7 cellular contexts compared by ENCODE assay signal in the genomic region with DNA sequence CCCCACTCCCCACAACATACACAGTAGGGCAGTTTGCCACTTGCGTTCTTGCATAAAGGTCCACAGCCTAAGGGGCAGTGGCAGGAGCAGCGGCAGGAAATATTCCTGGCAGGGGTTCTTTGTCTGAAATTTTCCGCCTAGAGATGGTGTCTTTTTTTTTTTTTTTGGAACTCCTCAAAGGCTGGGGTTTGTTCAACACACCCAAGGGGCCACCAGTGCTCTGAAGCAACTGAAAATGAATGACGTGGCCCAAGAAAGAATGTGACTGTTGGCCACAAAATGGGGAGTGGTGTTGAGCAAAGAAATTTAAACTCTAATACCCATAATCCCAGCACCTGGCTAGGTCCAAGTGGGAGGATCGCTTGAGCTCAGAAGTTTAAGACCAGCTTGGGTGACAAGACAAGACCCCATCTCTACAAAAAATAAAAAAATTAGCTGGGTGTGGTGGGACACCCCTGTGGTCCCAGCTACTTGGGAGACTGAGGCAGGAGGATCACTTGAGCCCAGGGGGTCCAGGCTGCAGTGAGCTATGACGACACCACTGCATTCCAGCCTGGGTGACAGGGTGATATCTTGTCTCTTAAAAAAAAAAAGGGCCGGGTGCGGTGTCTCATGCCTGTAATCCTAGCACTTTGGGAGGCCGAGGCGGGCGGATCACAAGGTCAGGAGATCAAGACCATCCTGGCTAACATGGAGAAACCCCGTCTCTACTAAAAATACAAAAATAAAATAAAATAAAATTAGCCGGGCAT. TPM values are rescaled to one million over a fixed set of nuclear protein-coding genes. Genes with fewer than 3 reads are reported as not detected.
DNase-seq lines count a peak whose midpoint lies in the region; ATAC-seq, FAIRE-seq and TF ChIP-seq lines count a peak whose summit lies in the region.
"Not testable (repeated sequence)": the region's sequence is repeated elsewhere in the genome, so short reads cannot be mapped to it uniquely, and the experiment has no call there.

No MANE protein-coding gene starts in this region.

- not testable (repeated sequence) for TF ChIP-seq RAD21 in A549 (conservative IDR thresholded peaks at IDR 0.05 in 1 of 2, IDR thresholded peaks at IDR 0.05 in 1 of 2)

- H3K27ac ChIP-seq in A549: peak overlapping the region; percentile 21 to 76; a peak in 3 of 6 replicates
- peak overlapping the region; percentile 65 for H3K27ac ChIP-seq in PC-9
- H3K27ac ChIP-seq in SJCRH30: peak overlapping the region; percentile 40; the same call in 1 of the 2 replicates
- not testable (repeated sequence) for H3K27ac ChIP-seq in heart left ventricle

- FAIRE-seq in A549 (lab: Jason Lieb, UNC): not testable (repeated sequence)

- CTCF ChIA-PET in A549 (lab: Yijun Ruan, JAX): interaction anchor here (0.6 kb wide), 1 partner anchor 184 kb away, joined by 3 read pairs; no protein-coding TSS in a partner anchor
- CTCF ChIA-PET in PC-9 (lab: Charles Lee): interaction anchor here (0.6 to 0.7 kb wide), 2 partner anchors 118 to 374 kb away, joined by 6 to 10 read pairs; no protein-coding TSS in a partner anchor

- H3K79me2 ChIP-seq in PC-9 (ENCODE audit: low read depth): not testable (repeated sequence)

- not testable (repeated sequence) for DNase-seq in A549 (ENCODE audit: low read depth in 1 of 2, low spot score in 1 of 2); SJCRH30; heart left ventricle; left colon; sciatic nerve (ENCODE audit: low spot score)
- peak in 1 of 2 experiments; percentile 31 for DNase-seq in PC-9

- ATAC-seq in A549: peak; percentile 80 to 90
- ATAC-seq in esophagus mucosa: peak; percentile 85
- peak; percentile 12 to 68 (median 46) for ATAC-seq in heart left ventricle
- peak; percentile 52 for ATAC-seq in left colon
- peak; percentile 88 for ATAC-seq in sciatic nerve

- not testable (repeated sequence) for H2AFZ ChIP-seq in PC-9

- WGBS in A549 (ENCODE audit: missing lambda C conversion rate): 60% methylated on average over 4 of the region's 13 CpGs
- WGBS in heart left ventricle, 4 donors: 36 to 80% (median 76%) methylated on average over 3 to 5 of the region's 13 CpGs

- POLR2A ChIA-PET in A549 (lab: Yijun Ruan, JAX); PC-9 (lab: Charles Lee; ENCODE audit: unreplicated experiment): not testable (repeated sequence)

- H3K4me1 ChIP-seq in A549; PC-9 (replicated peaks; ENCODE audit: insufficient read depth); SJCRH30; heart left ventricle: not testable (repeated sequence)

- TF ChIP-seq CTCF in A549 (IDR thresholded peaks at IDR 0.05); PC-9 (conservative IDR thresholded peaks at IDR 0.05); heart left ventricle (IDR thresholded peaks at IDR 0.05): not testable (repeated sequence)

- not testable (repeated sequence) for H3F3A ChIP-seq in PC-9 (ENCODE audit: insufficient read depth, low read depth)

- H4K20me1 ChIP-seq in PC-9 (ENCODE audit: insufficient read depth): not testable (repeated sequence)

- intact Hi-C loops in PC-9 (cut with micrococcal nuclease; ENCODE audit: unreplicated experiment): loop anchor here (5.0 kb wide), 1 partner anchor 102 kb away; no protein-coding TSS in a partner anchor
- intact Hi-C loops in heart left ventricle (cut with DNase I); left colon (cut with DNase I, micrococcal nuclease); sciatic nerve (cut with DNase I): not testable (repeated sequence)

- H3K36me3 ChIP-seq in PC-9 (ENCODE audit: low read depth); SJCRH30: not testable (repeated sequence)
- H3K36me3 ChIP-seq in heart left ventricle: peaks cover 0 to 22% (median 0%) of the 10 kb centered on the region in 9 donors

- not testable (repeated sequence) for H3K27me3 ChIP-seq in PC-9 (ENCODE audit: insufficient read depth, low read depth); SJCRH30; heart left ventricle

- not testable (repeated sequence) for H3K4me2 ChIP-seq in A549
- H3K4me2 ChIP-seq in PC-9: peak overlapping the region; percentile 31; the same call in 1 of the 2 replicates

- not testable (repeated sequence) for H3K9me2 ChIP-seq in PC-9 (ENCODE audit: insufficient read depth)

- not testable (repeated sequence) for TF ChIP-seq POLR2A in A549 (IDR thresholded peaks at IDR 0.05; ENCODE audit: low read length); heart left ventricle (IDR thresholded peaks at IDR 0.05)

- BruUV-seq in PC-9 (replicated peaks; lab: Mats Ljungman, UMichigan): TSS peak; percentile 42

- not testable (repeated sequence) for H3K9me3 ChIP-seq in A549; PC-9 (ENCODE audit: insufficient read depth, low read depth); SJCRH30 (replicated peaks); heart left ventricle

- H3K4me3 ChIP-seq in A549, PC-9, SJCRH30, heart left ventricle: not testable (repeated sequence)

- TF ChIP-seq EP300 in A549 (IDR thresholded peaks at IDR 0.05): not testable (repeated sequence)

RNA-seq across cellular contexts. Expression of a gene that starts 7.5 kb away (rescaled TPM):
- polyA plus RNA-seq in A549 (2011; rRNA removed): 10.6 and 14.7 TPM in 2 replicates
- 8.1 and 9.5 TPM in 2 replicates for polyA plus RNA-seq in A549 (2012; cell fraction: cytosol; rRNA removed)
- 7.8 and 9.1 TPM in 2 replicates for polyA plus RNA-seq in A549 (2012; cell fraction: nucleus; rRNA removed)
- 17.4 to 18.6 TPM (median 17.6 TPM) in 3 replicates for polyA plus RNA-seq in A549 (2017; fragmentation: RNase III; extraction: RNeasy Plus Mini Kit Qiagen cat#74134 plus additional on column Dnase treatment)
- polyA minus RNA-seq in A549 (2011; rRNA and poly(A)+ RNA removed): 23.0 and 26.2 TPM in 2 replicates
- 12.0 and 14.7 TPM in 2 replicates for total RNA-seq in PC-9 (2021)
- 15.3 and 16.2 TPM in 2 replicates for total RNA-seq in SJCRH30 (2014; rRNA removed; shearing (Covaris generic))
- total RNA-seq in esophagus mucosa: 14.7 TPM
- 10 to 100 TPM in 2 of 9 donors, 1 to 10 TPM in 7; 2.0 to 14.9 (median 5.0) TPM for total RNA-seq in heart left ventricle
- 10 to 100 TPM; 11.4 to 12.2 TPM for polyA plus RNA-seq in heart left ventricle
- total RNA-seq in left colon: 1 to 10 TPM; 5.8 to 6.4 TPM
- 15.8 TPM for total RNA-seq in sciatic nerve
